2 cellular contexts compared by ENCODE assay signal in genomic region chr5:140321796-140322195, GRCh38.
TF ChIP-seq lines count a peak whose summit lies in the region.

No MANE protein-coding gene starts in this region.

TF ChIP-seq in liver, 16 proteins besides CTCF, POLR2A, EP300 and RAD21:
- TF ChIP-seq FOXA2 (IDR thresholded peaks at IDR 0.05), result no peak
- TF ChIP-seq EGR1 (IDR thresholded peaks at IDR 0.05; ENCODE audit: low read depth in 2 of 2), result no peak
- peak; percentile 39 to 62 for TF ChIP-seq RXRA (IDR thresholded peaks at IDR 0.05)
- TF ChIP-seq SP1 (IDR thresholded peaks at IDR 0.05), result no peak

TF ChIP-seq in HepG2, 621 proteins besides CTCF, POLR2A, EP300 and RAD21:
- TF ChIP-seq RELA (CRISPR knock-in tag; IDR thresholded peaks at IDR 0.05) (no peak), THAP11 (CRISPR knock-in tag; IDR thresholded peaks at IDR 0.05) (no peak), PAX8 (CRISPR knock-in tag; IDR thresholded peaks at IDR 0.05; ENCODE audit: borderline replicate concordance) (no peak), ATF6 (CRISPR knock-in tag; conservative IDR thresholded peaks at IDR 0.05) (no peak), BCL6 (CRISPR knock-in tag; IDR thresholded peaks at IDR 0.05) (no peak), ZNF678 (CRISPR knock-in tag; IDR thresholded peaks at IDR 0.05) (no peak), STAG1 (CRISPR knock-in tag; IDR thresholded peaks at IDR 0.05) (no peak), ZNF318 (CRISPR knock-in tag; IDR thresholded peaks at IDR 0.05) (no peak), RORA (CRISPR knock-in tag; IDR thresholded peaks at IDR 0.05) (no peak), NFRKB (IDR thresholded peaks at IDR 0.05) (no peak), CHD2 (IDR thresholded peaks at IDR 0.05; ENCODE audit: low read depth, low read length) (no peak), ZNF546 (CRISPR knock-in tag; conservative IDR thresholded peaks at IDR 0.05) (no peak), CBX1 (IDR thresholded peaks at IDR 0.05; ENCODE audit: low read depth) (no peak), HNRNPUL1 (IDR thresholded peaks at IDR 0.05; ENCODE audit: low read depth, low read length) (no peak), ZNF33B (CRISPR knock-in tag; IDR thresholded peaks at IDR 0.05) (no peak), RFX1 (IDR thresholded peaks at IDR 0.05) (no peak), MAX (IDR thresholded peaks at IDR 0.05) (no peak)
- TF ChIP-seq, protein P1, sequence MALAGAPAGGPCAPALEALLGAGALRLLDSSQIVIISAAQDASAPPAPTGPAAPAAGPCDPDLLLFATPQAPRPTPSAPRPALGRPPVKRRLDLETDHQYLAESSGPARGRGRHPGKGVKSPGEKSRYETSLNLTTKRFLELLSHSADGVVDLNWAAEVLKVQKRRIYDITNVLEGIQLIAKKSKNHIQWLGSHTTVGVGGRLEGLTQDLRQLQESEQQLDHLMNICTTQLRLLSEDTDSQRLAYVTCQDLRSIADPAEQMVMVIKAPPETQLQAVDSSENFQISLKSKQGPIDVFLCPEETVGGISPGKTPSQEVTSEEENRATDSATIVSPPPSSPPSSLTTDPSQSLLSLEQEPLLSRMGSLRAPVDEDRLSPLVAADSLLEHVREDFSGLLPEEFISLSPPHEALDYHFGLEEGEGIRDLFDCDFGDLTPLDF (CRISPR knock-in tag; IDR thresholded peaks at IDR 0.05), result no peak
